20 cellular contexts compared by ENCODE assay signal in genomic region chr15:59311245-59311644, GRCh38.
"Had no signal": no experiment of that assay in that cellular context is flagged by ENCODE, and none has a peak within 500 bp of the region (broad histone marks: within the 10 kb centered on the region; RNA-seq: fewer than 3 reads in every experiment).

No MANE protein-coding gene starts in this region.

- H3K4me3 ChIP-seq: colonic mucosa, heart left ventricle, pancreas, right lobe of liver, tibial artery, upper lobe of left lung, uterus had no signal

- ATAC-seq: esophagus mucosa; heart left ventricle; left colon; naive thymus-derived CD8-positive, alpha-beta T cell; pancreas; right lobe of liver; stimulated activated effector memory CD8-positive, alpha-beta T cell treated with anti-CD3 and anti-CD28 coated beads, Interleukin-12 subunit alpha, Interleukin-12 subunit beta, amount 100 ng/mL, for 72 hours had no signal

- H3K27me3 Mint-ChIP-seq: progenitor cell of endocrine pancreas; stimulated activated naive CD8-positive, alpha-beta T cell treated with anti-CD3 and anti-CD28 coated beads, Interleukin-15, Interleukin-2, amounts not matched to agents 100 ng/mL and 50 ng/mL, for 24 hours had no signal

- H3K9me3 Mint-ChIP-seq: endodermal cell; naive thymus-derived CD8-positive, alpha-beta T cell; stimulated activated effector memory CD8-positive, alpha-beta T cell treated with anti-CD3 and anti-CD28 coated beads, Interleukin-12 subunit alpha, Interleukin-12 subunit beta, amount 100 ng/mL, for 72 hours; stimulated activated naive CD8-positive, alpha-beta T cell treated with anti-CD3 and anti-CD28 coated beads, Interleukin-15, Interleukin-2, amounts not matched to agents 100 ng/mL and 50 ng/mL, for 24 hours had no signal

- H3K4me1 Mint-ChIP-seq: stimulated activated effector memory CD8-positive, alpha-beta T cell treated with anti-CD3 and anti-CD28 coated beads, Interleukin-12 subunit alpha, Interleukin-12 subunit beta, amount 100 ng/mL, for 72 hours had no signal

- H3K36me3 Mint-ChIP-seq: naive thymus-derived CD8-positive, alpha-beta T cell; stimulated activated effector memory CD8-positive, alpha-beta T cell treated with anti-CD3 and anti-CD28 coated beads, Interleukin-12 subunit alpha, Interleukin-12 subunit beta, amount 100 ng/mL, for 72 hours had no signal

- H3K27ac ChIP-seq: colonic mucosa, pancreas, right lobe of liver, upper lobe of left lung, uterus had no signal

- DNase-seq: colonic mucosa; effector CD4-positive, alpha-beta T cell; heart left ventricle; hippocampal formation; left colon; naive thymus-derived CD8-positive, alpha-beta T cell; occipital lobe; pancreas; right lobe of liver; stimulated activated CD4-positive, alpha-beta T cell treated with anti-CD3 and anti-CD28 coated beads, Interleukin-4, amount 100 ng/mL, for 1 hour; stimulated activated CD8-positive, alpha-beta memory T cell treated with anti-CD3 and anti-CD28 coated beads, Interleukin-4, amount 100 ng/mL, for 48 hours; tibial artery; upper lobe of left lung; uterus had no signal

- H3K4me3 Mint-ChIP-seq: endodermal cell; naive thymus-derived CD8-positive, alpha-beta T cell; neural crest cell; stimulated activated effector memory CD8-positive, alpha-beta T cell treated with anti-CD3 and anti-CD28 coated beads, Interleukin-12 subunit alpha, Interleukin-12 subunit beta, amount 100 ng/mL, for 72 hours; stimulated activated naive CD8-positive, alpha-beta T cell treated with anti-CD3 and anti-CD28 coated beads, Interleukin-15, Interleukin-2, amounts not matched to agents 100 ng/mL and 50 ng/mL, for 24 hours had no signal

- H3K27ac Mint-ChIP-seq: endodermal cell; naive thymus-derived CD8-positive, alpha-beta T cell; progenitor cell of endocrine pancreas; stimulated activated effector memory CD8-positive, alpha-beta T cell treated with anti-CD3 and anti-CD28 coated beads, Interleukin-12 subunit alpha, Interleukin-12 subunit beta, amount 100 ng/mL, for 72 hours; stimulated activated naive CD8-positive, alpha-beta T cell treated with anti-CD3 and anti-CD28 coated beads, Interleukin-15, Interleukin-2, amounts not matched to agents 100 ng/mL and 50 ng/mL, for 24 hours had no signal

- H3K27me3 ChIP-seq: colonic mucosa, heart left ventricle, pancreas, right lobe of liver, tibial artery, upper lobe of left lung, uterus had no signal
